In the genomic region with DNA sequence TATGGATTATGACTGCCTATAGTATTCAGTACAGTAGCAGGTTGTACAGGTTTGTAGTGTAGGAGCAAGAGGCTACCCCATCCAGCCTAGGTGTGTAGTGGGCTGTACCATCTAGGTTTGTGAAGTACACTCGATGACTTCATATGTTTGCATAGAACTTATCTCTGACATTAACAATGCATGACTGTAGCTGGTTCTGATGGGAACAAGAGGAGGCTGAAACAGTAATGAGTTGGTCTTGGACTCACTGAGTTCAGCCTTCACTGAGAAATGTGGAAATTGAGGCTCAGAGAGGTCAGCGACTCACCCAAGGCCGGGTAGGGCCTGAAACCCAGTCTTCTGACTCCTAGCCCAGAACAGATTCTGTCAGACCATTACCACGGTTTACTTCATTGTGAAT, we compare ENCODE assay signal across 13 cellular contexts. TPM values are rescaled to one million over a fixed set of nuclear protein-coding genes. Genes with fewer than 3 reads are reported as not detected.
DNase-seq lines count a peak whose midpoint lies in the region; ATAC-seq and TF ChIP-seq lines count a peak whose summit lies in the region.
"Had no signal": no experiment of that assay in that cellular context is flagged by ENCODE, and none has a peak within 500 bp of the region (broad histone marks: within the 10 kb centered on the region; RNA-seq: fewer than 3 reads in every experiment).

No MANE protein-coding gene starts in this region.

- no peaks in the 10 kb centered on the region for H3K9me3 ChIP-seq in lower lobe of right lung
- H3K9me3 ChIP-seq in suprapubic skin, result no peaks in the 10 kb centered on the region
- H3K9me3 ChIP-seq: gastroesophageal sphincter, prostate gland had no signal

- H3K27ac ChIP-seq in lower lobe of right lung (no peak overlapping the region), suprapubic skin (no peak overlapping the region)
- H3K27ac ChIP-seq: prostate gland had no signal

- H3K27me3 ChIP-seq in lower lobe of right lung (ENCODE audit: low read depth), result peaks cover 22% of the 10 kb centered on the region
- H3K27me3 ChIP-seq in suprapubic skin, result peaks cover 23% of the 10 kb centered on the region

- TF ChIP-seq EP300 in suprapubic skin (IDR thresholded peaks at IDR 0.05), result no peak

- TF ChIP-seq POLR2A in suprapubic skin (IDR thresholded peaks at IDR 0.05), result no peak

- no peaks in the 10 kb centered on the region for H3K36me3 ChIP-seq in lower lobe of right lung
- H3K36me3 ChIP-seq in suprapubic skin, result no peaks in the 10 kb centered on the region
- H3K36me3 ChIP-seq: gastroesophageal sphincter, prostate gland had no signal

- H3K4me1 ChIP-seq in lower lobe of right lung, result no peaks in the 10 kb centered on the region
- H3K4me1 ChIP-seq in suprapubic skin, result peaks cover 6% of the 10 kb centered on the region
- H3K4me1 ChIP-seq: prostate gland had no signal

- peak; percentile 100 for DNase-seq in DMS53 treated with DMSO at 0.1 percent for 48 hours (lab: John Stamatoyannopoulos, UW; ENCODE audit: unreplicated experiment)
- DNase-seq in LNCaP clone FGC (ENCODE audit: low read depth), result peak; percentile 89
- peak; percentile 93 for DNase-seq in amniotic epithelial cell (ENCODE audit: low read depth)
- no peak for DNase-seq in lower lobe of right lung
- no peak for DNase-seq in cortex of kidney (lab: John Stamatoyannopoulos, UW)
- no peak for DNase-seq in activated T-cell treated with anti-CD3 and anti-CD28 coated beads for 4 hours
- no peak for DNase-seq in Ammon's horn (ENCODE audit: low spot score)
- no peak for DNase-seq in suprapubic skin (ENCODE audit: low spot score in 2 of 2)
- DNase-seq: NCI-H1930 had no signal

- ATAC-seq in lower lobe of right lung, result peak; percentile 71 to 87

- 85% methylated on average over 4 of the region's 4 CpGs for WGBS in suprapubic skin

- TF ChIP-seq CTCF in LNCaP clone FGC (IDR thresholded peaks at IDR 0.05; ENCODE audit: control insufficient read depth, extremely low read depth, insufficient read depth), result no peak
- TF ChIP-seq CTCF in lower lobe of right lung (IDR thresholded peaks at IDR 0.05), result no peak
- TF ChIP-seq CTCF in suprapubic skin (IDR thresholded peaks at IDR 0.05), result no peak

- H3K4me3 ChIP-seq in LNCaP clone FGC (ENCODE audit: low read depth, low read length) (no peak overlapping the region), lower lobe of right lung (no peak overlapping the region), suprapubic skin (no peak overlapping the region)
- H3K4me3 ChIP-seq: gastroesophageal sphincter, prostate gland had no signal

- intact Hi-C loops in lower lobe of right lung (cut with DNase I), result no loop called here

RNA-seq across cellular contexts. Expression of a gene that starts 13.0 kb away (rescaled TPM):
- 5.5 TPM for total RNA-seq in lower lobe of right lung
- total RNA-seq in suprapubic skin, result 1 to 10 TPM in 3 of 4 donors, under 1 TPM in 1; 0.34 to 2.4 (median 2.0) TPM

RNA-seq across cellular contexts. Expression of a gene that starts 38.4 kb away (rescaled TPM):
- not detected for total RNA-seq in lower lobe of right lung
- 1 to 10 TPM in 1 of 4 donors, not detected in 3; 9.6 TPM for total RNA-seq in suprapubic skin
- total RNA-seq: activated CD8-positive, alpha-beta memory T cell treated with anti-CD3 and anti-CD28 coated beads for 36 hours; gastroesophageal sphincter; mesenteric fat pad had no signal

Comparison
In these comparisons a context has a peak if more than half of its experiments do, and no peak if none do; other contexts are left out.
1. DNase-seq: peak in DMS53 treated with DMSO at 0.1 percent for 48 hours (single experiment), LNCaP clone FGC (single experiment) and amniotic epithelial cell (single experiment); none in lower lobe of right lung (single experiment), cortex of kidney (single experiment), activated T-cell treated with anti-CD3 and anti-CD28 coated beads for 4 hours (single experiment), Ammon's horn (single experiment) and suprapubic skin (0 of 2).